ENCODE assay signal across 7 cellular contexts in the genomic region with DNA sequence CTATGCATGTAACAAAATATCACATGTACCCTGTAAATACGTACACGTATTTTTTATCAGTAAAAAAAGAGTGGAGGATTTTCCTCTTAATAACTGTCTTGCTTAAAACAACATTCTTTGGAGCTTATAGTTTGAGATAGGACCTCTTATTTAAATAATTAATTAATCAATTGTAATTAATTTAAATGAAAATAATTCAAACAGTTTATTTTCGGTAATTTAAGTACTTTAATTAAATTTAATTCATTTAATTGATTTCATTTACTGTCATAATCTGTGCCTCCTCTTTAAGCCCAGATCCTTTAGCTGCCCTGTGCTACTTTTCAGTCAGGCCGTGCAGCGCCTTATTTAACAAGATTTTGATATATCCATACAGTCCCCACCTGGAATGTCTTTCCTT.
"Had no signal": no experiment of that assay in that cellular context is flagged by ENCODE, and none has a peak within 500 bp of the region (broad histone marks: within the 10 kb centered on the region; RNA-seq: fewer than 3 reads in every experiment).

No MANE protein-coding gene starts in this region.

- H3K4me2 ChIP-seq: GM23338 had no signal

- H3K4me3 ChIP-seq: GM23338 had no signal

- FAIRE-seq: H1, H54, HTR-8/SVneo had no signal

- H2AFZ ChIP-seq: GM23338 had no signal

- DNase-seq: H9, HCEC 1CT, IMR-90 had no signal

- H3K27ac Mint-ChIP-seq: GM23338, H9 had no signal

- ATAC-seq: GM23338 had no signal

- H3K4me3 Mint-ChIP-seq: GM23338, H9 had no signal
